In genomic region chr3:32501785-32502088, GRCh38 we compare ENCODE assay signal across 8 cellular contexts. TPM values are rescaled to one million over a fixed set of nuclear protein-coding genes. Genes with fewer than 3 reads are reported as not detected.
DNase-seq lines count a peak whose midpoint lies in the region; ATAC-seq and TF ChIP-seq lines count a peak whose summit lies in the region.

No MANE protein-coding gene starts in this region.

- TF ChIP-seq CTCF in left ventricle myocardium inferior (IDR thresholded peaks at IDR 0.05; ENCODE audit: borderline replicate concordance) (no peak), right lobe of liver (IDR thresholded peaks at IDR 0.05) (no peak)

- H3K4me1 ChIP-seq in left ventricle myocardium inferior = peaks cover 34% of the 10 kb centered on the region
- peaks cover 12% of the 10 kb centered on the region for H3K4me1 ChIP-seq in adipocyte (ENCODE audit: control insufficient read depth, insufficient read depth, low read length)
- peaks cover 0 to 20% (median 7%) of the 10 kb centered on the region in 4 donors for H3K4me1 ChIP-seq in right lobe of liver
- peaks cover 2% of the 10 kb centered on the region for H3K4me1 ChIP-seq in urinary bladder (ENCODE audit: insufficient read depth)

- H3K9ac ChIP-seq in adipocyte (ENCODE audit: low read length) = peak overlapping the region; percentile 96

- 2% methylated on average over 3 of the region's 3 CpGs for WGBS in right lobe of liver (ENCODE audit: insufficient coverage, low coverage, low lambda C conversion rate, missing lambda C conversion rate)
- 4% methylated on average over 3 of the region's 3 CpGs for WGBS in urinary bladder

- intact Hi-C loops in left ventricle myocardium inferior (cut with micrococcal nuclease) (no loop called here), Right ventricle myocardium superior (cut with DNase I) (no loop called here), right lobe of liver (cut with DNase I) (loop anchor here in 1 of 2 donors (10.0 kb wide), 1 partner anchor 163 kb away; no protein-coding TSS in a partner anchor)

- no peak for ATAC-seq in Right ventricle myocardium superior (ENCODE audit: poor library complexity)
- no peak for ATAC-seq in right lobe of liver
- no peak for ATAC-seq in GM19023 (IDR thresholded peaks at IDR 0.05; ENCODE audit: unreplicated experiment)

- H3K9me3 ChIP-seq in left ventricle myocardium inferior (replicated peaks) (no peaks in the 10 kb centered on the region), adipocyte (ENCODE audit: control insufficient read depth, low read length) (no peaks in the 10 kb centered on the region), right lobe of liver (no peaks in the 10 kb centered on the region)

- H3K27ac ChIP-seq in left ventricle myocardium inferior (replicated peaks) (peak overlapping the region; percentile 98), right lobe of liver (peak overlapping the region; percentile 90 to 98 (median 96)), urinary bladder (ENCODE audit: low read depth) (no peak overlapping the region)

- H3K4me3 ChIP-seq in left ventricle myocardium inferior (peak overlapping the region; percentile 98), adipocyte (ENCODE audit: low read length) (peak overlapping the region; percentile 88), right lobe of liver (peak overlapping the region; percentile 94 to 98 (median 95)), urinary bladder (ENCODE audit: low read depth, low read length) (peak overlapping the region; percentile 87)

- H3K36me3 ChIP-seq in left ventricle myocardium inferior (no peaks in the 10 kb centered on the region), adipocyte (ENCODE audit: control insufficient read depth, insufficient read depth, low read length, severe bottlenecking) (peaks cover 2% of the 10 kb centered on the region), right lobe of liver (no peaks in the 10 kb centered on the region), urinary bladder (ENCODE audit: insufficient read depth) (no peaks in the 10 kb centered on the region)

- H3K27me3 ChIP-seq in left ventricle myocardium inferior (ENCODE audit: low read depth) (no peaks in the 10 kb centered on the region), adipocyte (replicated peaks; ENCODE audit: control insufficient read depth, insufficient read depth, low read length) (no peaks in the 10 kb centered on the region), right lobe of liver (no peaks in the 10 kb centered on the region)

- no peak for TF ChIP-seq POLR2A in right lobe of liver (IDR thresholded peaks at IDR 0.05)

- DNase-seq in left ventricle myocardium inferior = no peak
- no peak for DNase-seq in Right ventricle myocardium superior
- no peak for DNase-seq in adipocyte (ENCODE audit: low read depth)
- no peak for DNase-seq in right lobe of liver
- DNase-seq in nucleus accumbens (lab: John Stamatoyannopoulos, UW) = no peak
- no peak for DNase-seq in foreskin melanocyte

RNA-seq across cellular contexts. Expression of gene CMTM6, which starts 0.9 kb away (rescaled TPM):
- 10.9 TPM for total RNA-seq in left ventricle myocardium inferior
- 8.9 TPM for total RNA-seq in Right ventricle myocardium superior
- 10 to 100 TPM; 45.2 to 69.1 (median 57.2) TPM for total RNA-seq in right lobe of liver
- 123 TPM for total RNA-seq in urinary bladder
- 42.2 TPM for polyA plus RNA-seq in urinary bladder
